ENCODE assay signal across 3 cellular contexts in the genomic region with DNA sequence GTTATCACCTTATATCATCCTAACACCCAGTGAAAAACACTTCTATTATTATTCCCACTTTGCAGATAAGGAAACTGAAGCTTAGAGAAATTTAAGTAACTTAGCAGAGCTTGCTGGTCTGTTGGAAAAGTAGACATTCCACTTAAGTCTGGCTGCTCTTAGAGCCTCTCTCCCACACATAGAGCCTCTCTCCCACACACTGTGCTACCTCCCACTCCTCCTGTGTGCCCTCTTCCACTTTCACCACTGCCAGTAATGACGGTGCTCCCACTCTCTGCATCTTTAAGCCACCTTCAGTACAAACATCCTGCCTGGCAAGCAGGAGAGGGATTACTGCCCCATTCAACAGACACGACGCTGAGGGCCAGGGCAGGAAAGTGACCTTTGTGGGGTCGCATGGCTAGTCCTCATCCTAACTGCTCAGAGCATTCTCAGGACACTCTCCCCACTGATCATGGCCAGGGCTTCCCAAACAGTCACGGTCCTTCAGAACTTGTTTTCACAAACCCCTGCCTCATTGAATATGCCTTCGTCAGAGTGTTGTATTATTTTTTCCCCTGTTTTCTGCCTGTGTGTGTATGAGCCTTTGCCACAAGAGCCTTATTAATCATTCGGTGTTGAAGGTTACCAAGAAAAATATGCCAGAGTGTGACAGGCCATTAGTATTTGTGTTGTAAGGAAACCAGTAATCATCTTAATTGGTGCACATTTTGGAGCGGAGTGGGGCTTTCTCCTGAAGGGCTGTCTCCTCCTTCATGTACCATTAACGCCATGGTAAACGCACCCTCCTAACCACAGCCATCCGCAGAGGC.
A peak's percentile ranks its signal among the peaks of the same experiment; 100 is the strongest.
TF ChIP-seq lines count a peak whose summit lies in the region.

No MANE protein-coding gene starts in this region.

TF ChIP-seq in HepG2, 621 proteins besides CTCF, POLR2A, EP300 and RAD21:
- TF ChIP-seq FOXC1 (CRISPR knock-in tag; IDR thresholded peaks at IDR 0.05; ENCODE audit: borderline replicate concordance) (no peak), ZNF629 (CRISPR knock-in tag; conservative IDR thresholded peaks at IDR 0.05) (peak; percentile 58)
TF ChIP-seq in HepG2: peak in this region for 1.

TF ChIP-seq in K562, 482 proteins besides CTCF, POLR2A, EP300 and RAD21:
- TF ChIP-seq SP2 (IDR thresholded peaks at IDR 0.05; ENCODE audit: extremely low read depth, low read depth, low read length, poor library complexity, severe bottlenecking) (no peak), MYNN (IDR thresholded peaks at IDR 0.05) (no peak), MYNN (CRISPR knock-in tag; IDR thresholded peaks at IDR 0.05) (no peak), PPARD (CRISPR knock-in tag; IDR thresholded peaks at IDR 0.05) (no peak)
- TF ChIP-seq, protein P1, sequence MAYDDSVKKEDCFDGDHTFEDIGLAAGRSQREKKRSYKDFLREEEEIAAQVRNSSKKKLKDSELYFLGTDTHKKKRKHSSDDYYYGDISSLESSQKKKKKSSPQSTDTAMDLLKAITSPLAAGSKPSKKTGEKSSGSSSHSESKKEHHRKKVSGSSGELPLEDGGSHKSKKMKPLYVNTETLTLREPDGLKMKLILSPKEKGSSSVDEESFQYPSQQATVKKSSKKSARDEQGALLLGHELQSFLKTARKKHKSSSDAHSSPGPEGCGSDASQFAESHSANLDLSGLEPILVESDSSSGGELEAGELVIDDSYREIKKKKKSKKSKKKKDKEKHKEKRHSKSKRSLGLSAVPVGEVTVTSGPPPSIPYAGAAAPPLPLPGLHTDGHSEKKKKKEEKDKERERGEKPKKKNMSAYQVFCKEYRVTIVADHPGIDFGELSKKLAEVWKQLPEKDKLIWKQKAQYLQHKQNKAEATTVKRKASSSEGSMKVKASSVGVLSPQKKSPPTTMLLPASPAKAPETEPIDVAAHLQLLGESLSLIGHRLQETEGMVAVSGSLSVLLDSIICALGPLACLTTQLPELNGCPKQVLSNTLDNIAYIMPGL (CRISPR knock-in tag; IDR thresholded peaks at IDR 0.05) = no peak

TF ChIP-seq in SK-N-SH treated with all-trans-retinoic acid at 6 μM for 48 hours, 23 proteins besides CTCF, POLR2A, EP300 and RAD21 (continued from another document):
- no peak for TF ChIP-seq PPARA (CRISPR knock-in tag; IDR thresholded peaks at IDR 0.05; ENCODE audit: borderline replicate concordance)
- no peak for TF ChIP-seq ZC3H10 (CRISPR knock-in tag; IDR thresholded peaks at IDR 0.05)
- no peak for TF ChIP-seq CSDC2 (CRISPR knock-in tag; IDR thresholded peaks at IDR 0.05)
- no peak for TF ChIP-seq TCF4 (CRISPR knock-in tag; IDR thresholded peaks at IDR 0.05; ENCODE audit: borderline replicate concordance)
- no peak for TF ChIP-seq ZNF8 (CRISPR knock-in tag; IDR thresholded peaks at IDR 0.05)
- TF ChIP-seq, protein P2, sequence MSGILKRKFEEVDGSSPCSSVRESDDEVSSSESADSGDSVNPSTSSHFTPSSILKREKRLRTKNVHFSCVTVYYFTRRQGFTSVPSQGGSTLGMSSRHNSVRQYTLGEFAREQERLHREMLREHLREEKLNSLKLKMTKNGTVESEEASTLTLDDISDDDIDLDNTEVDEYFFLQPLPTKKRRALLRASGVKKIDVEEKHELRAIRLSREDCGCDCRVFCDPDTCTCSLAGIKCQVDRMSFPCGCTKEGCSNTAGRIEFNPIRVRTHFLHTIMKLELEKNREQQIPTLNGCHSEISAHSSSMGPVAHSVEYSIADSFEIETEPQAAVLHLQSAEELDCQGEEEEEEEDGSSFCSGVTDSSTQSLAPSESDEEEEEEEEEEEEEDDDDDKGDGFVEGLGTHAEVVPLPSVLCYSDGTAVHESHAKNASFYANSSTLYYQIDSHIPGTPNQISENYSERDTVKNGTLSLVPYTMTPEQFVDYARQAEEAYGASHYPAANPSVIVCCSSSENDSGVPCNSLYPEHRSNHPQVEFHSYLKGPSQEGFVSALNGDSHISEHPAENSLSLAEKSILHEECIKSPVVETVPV (CRISPR knock-in tag; IDR thresholded peaks at IDR 0.05) = no peak
- TF ChIP-seq ZFP3 (CRISPR knock-in tag; IDR thresholded peaks at IDR 0.05) = no peak
- no peak for TF ChIP-seq BACH2 (CRISPR knock-in tag; IDR thresholded peaks at IDR 0.05; ENCODE audit: borderline replicate concordance)
- TF ChIP-seq ISL1 (CRISPR knock-in tag; IDR thresholded peaks at IDR 0.05) = no peak
- TF ChIP-seq, protein P3, sequence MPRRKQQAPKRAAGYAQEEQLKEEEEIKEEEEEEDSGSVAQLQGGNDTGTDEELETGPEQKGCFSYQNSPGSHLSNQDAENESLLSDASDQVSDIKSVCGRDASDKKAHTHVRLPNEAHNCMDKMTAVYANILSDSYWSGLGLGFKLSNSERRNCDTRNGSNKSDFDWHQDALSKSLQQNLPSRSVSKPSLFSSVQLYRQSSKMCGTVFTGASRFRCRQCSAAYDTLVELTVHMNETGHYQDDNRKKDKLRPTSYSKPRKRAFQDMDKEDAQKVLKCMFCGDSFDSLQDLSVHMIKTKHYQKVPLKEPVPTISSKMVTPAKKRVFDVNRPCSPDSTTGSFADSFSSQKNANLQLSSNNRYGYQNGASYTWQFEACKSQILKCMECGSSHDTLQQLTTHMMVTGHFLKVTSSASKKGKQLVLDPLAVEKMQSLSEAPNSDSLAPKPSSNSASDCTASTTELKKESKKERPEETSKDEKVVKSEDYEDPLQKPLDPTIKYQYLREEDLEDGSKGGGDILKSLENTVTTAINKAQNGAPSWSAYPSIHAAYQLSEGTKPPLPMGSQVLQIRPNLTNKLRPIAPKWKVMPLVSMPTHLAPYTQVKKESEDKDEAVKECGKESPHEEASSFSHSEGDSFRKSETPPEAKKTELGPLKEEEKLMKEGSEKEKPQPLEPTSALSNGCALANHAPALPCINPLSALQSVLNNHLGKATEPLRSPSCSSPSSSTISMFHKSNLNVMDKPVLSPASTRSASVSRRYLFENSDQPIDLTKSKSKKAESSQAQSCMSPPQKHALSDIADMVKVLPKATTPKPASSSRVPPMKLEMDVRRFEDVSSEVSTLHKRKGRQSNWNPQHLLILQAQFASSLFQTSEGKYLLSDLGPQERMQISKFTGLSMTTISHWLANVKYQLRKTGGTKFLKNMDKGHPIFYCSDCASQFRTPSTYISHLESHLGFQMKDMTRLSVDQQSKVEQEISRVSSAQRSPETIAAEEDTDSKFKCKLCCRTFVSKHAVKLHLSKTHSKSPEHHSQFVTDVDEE (CRISPR knock-in tag; IDR thresholded peaks at IDR 0.05) = no peak
- TF ChIP-seq ESRRG (CRISPR knock-in tag; IDR thresholded peaks at IDR 0.05) = no peak
- TF ChIP-seq, protein P4, sequence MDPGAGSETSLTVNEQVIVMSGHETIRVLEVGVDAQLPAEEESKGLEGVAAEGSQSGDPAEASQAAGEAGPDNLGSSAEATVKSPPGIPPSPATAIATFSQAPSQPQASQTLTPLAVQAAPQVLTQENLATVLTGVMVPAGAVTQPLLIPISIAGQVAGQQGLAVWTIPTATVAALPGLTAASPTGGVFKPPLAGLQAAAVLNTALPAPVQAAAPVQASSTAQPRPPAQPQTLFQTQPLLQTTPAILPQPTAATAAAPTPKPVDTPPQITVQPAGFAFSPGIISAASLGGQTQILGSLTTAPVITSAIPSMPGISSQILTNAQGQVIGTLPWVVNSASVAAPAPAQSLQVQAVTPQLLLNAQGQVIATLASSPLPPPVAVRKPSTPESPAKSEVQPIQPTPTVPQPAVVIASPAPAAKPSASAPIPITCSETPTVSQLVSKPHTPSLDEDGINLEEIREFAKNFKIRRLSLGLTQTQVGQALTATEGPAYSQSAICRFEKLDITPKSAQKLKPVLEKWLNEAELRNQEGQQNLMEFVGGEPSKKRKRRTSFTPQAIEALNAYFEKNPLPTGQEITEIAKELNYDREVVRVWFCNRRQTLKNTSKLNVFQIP (CRISPR knock-in tag; IDR thresholded peaks at IDR 0.05; ENCODE audit: borderline replicate concordance, low read depth) = no peak
- TF ChIP-seq GLIS3 (CRISPR knock-in tag; IDR thresholded peaks at IDR 0.05) = no peak
- TF ChIP-seq ARNTL (CRISPR knock-in tag; IDR thresholded peaks at IDR 0.05; ENCODE audit: borderline replicate concordance, low read depth) = no peak
- TF ChIP-seq TOX (CRISPR knock-in tag; IDR thresholded peaks at IDR 0.05; ENCODE audit: borderline replicate concordance) = no peak
